In genomic region chr1:153545067-153546055, GRCh38 we compare ENCODE assay signal across 8 cellular contexts. TPM values are rescaled to one million over a fixed set of nuclear protein-coding genes. Genes with fewer than 3 reads are reported as not detected.
DNase-seq lines count a peak whose midpoint lies in the region; ATAC-seq and TF ChIP-seq lines count a peak whose summit lies in the region.

S100A4 (minus strand) TSS chr1:153545806; CDS start chr1:153544794, 1,012 bp downstream.

- peak within 1 kb of the TSS; percentile 41 for H3K4me3 ChIP-seq in lower leg skin (ENCODE audit: low read depth, poor library complexity, severe bottlenecking)

- H3K9me3 Mint-ChIP-seq in activated CD4-positive, alpha-beta T cell treated with anti-CD3 and anti-CD28 coated beads, Interleukin-2, amount 10 ng/mL, durations not matched to agents 7 days and 5 days, result no peaks in the 10 kb centered on the region
- H3K9me3 Mint-ChIP-seq in dendritic cell treated with granulocyte-macrophage colony-stimulating factor and Interleukin-4, amounts not matched to agents 40 ng/mL and 50 ng/mL, for 4 days, result no peaks in the 10 kb centered on the region

- TF ChIP-seq POLR2A in lower leg skin (IDR thresholded peaks at IDR 0.05), result peak in 1 of 2 donors; percentile 31

- H3K4me3 Mint-ChIP-seq in activated CD4-positive, alpha-beta T cell treated with anti-CD3 and anti-CD28 coated beads, Interleukin-2, amount 10 ng/mL, durations not matched to agents 7 days and 5 days, result peak within 1 kb of the TSS; percentile 91
- H3K4me3 Mint-ChIP-seq in dendritic cell treated with granulocyte-macrophage colony-stimulating factor and Interleukin-4, amounts not matched to agents 40 ng/mL and 50 ng/mL, for 4 days, result peak within 1 kb of the TSS; percentile 97

- ATAC-seq in HG03108 (IDR thresholded peaks at IDR 0.05; ENCODE audit: unreplicated experiment) (peak; percentile 59), HG02571 (IDR thresholded peaks at IDR 0.05; ENCODE audit: unreplicated experiment) (no peak)

- DNase-seq in ELR (ENCODE audit: low read depth), result peak; percentile 88
- DNase-seq in NCI-H69 (lab: John Stamatoyannopoulos, UW), result peak; percentile 98
- peak; percentile 97 for DNase-seq in activated CD4-positive, alpha-beta T cell treated with anti-CD3 and anti-CD28 coated beads, Interleukin-2, amount 10 ng/mL, durations not matched to agents 7 days and 5 days
- DNase-seq in lower leg skin (ENCODE audit: low spot score in 2 of 2), result peak; percentile 97 to 99
- peak; percentile 85 to 94 for DNase-seq in stimulated activated CD4-positive, alpha-beta T cell treated with anti-CD3 and anti-CD28 coated beads, Interleukin-4, amount 100 ng/mL, for 4 hours

- TF ChIP-seq CTCF in lower leg skin (IDR thresholded peaks at IDR 0.05), result no peak

- intact Hi-C loops in dendritic cell treated with granulocyte-macrophage colony-stimulating factor and Interleukin-4, amounts not matched to agents 40 ng/mL and 50 ng/mL, for 4 days (cut with micrococcal nuclease), result no loop called here
- intact Hi-C loops in lower leg skin (cut with DNase I; ENCODE audit: low total_unique reads), result no loop called here

- peaks cover 43% of the 10 kb centered on the region for H3K36me3 Mint-ChIP-seq in activated CD4-positive, alpha-beta T cell treated with anti-CD3 and anti-CD28 coated beads, Interleukin-2, amount 10 ng/mL, durations not matched to agents 7 days and 5 days (ENCODE audit: low read depth)
- H3K36me3 Mint-ChIP-seq in dendritic cell treated with granulocyte-macrophage colony-stimulating factor and Interleukin-4, amounts not matched to agents 40 ng/mL and 50 ng/mL, for 4 days (ENCODE audit: low read depth), result peaks cover 37% of the 10 kb centered on the region

- no peaks in the 10 kb centered on the region for H3K27me3 Mint-ChIP-seq in activated CD4-positive, alpha-beta T cell treated with anti-CD3 and anti-CD28 coated beads, Interleukin-2, amount 10 ng/mL, durations not matched to agents 7 days and 5 days
- no peaks in the 10 kb centered on the region for H3K27me3 Mint-ChIP-seq in dendritic cell treated with granulocyte-macrophage colony-stimulating factor and Interleukin-4, amounts not matched to agents 40 ng/mL and 50 ng/mL, for 4 days

- POLR2A ChIA-PET in activated CD4-positive, alpha-beta T cell treated with anti-CD3 and anti-CD28 coated beads, Interleukin-2, amount 10 ng/mL, durations not matched to agents 7 days and 5 days (lab: Charles Lee), result interaction anchor here (0.7 to 1.9 kb wide), 6 partner anchors 9 to 88 kb away, joined by 3 to 7 read pairs (median 4); partner anchors contain the start of genes CHTOP, S100A2 and S100A6

- peaks cover 85% of the 10 kb centered on the region for H3K4me1 Mint-ChIP-seq in activated CD4-positive, alpha-beta T cell treated with anti-CD3 and anti-CD28 coated beads, Interleukin-2, amount 10 ng/mL, durations not matched to agents 7 days and 5 days
- peaks cover 99% of the 10 kb centered on the region for H3K4me1 Mint-ChIP-seq in dendritic cell treated with granulocyte-macrophage colony-stimulating factor and Interleukin-4, amounts not matched to agents 40 ng/mL and 50 ng/mL, for 4 days (ENCODE audit: low read depth)

- 1 to 7% methylated on average over 19 of the region's 19 CpGs for WGBS in lower leg skin, 2 donors

- H3K27ac Mint-ChIP-seq in activated CD4-positive, alpha-beta T cell treated with anti-CD3 and anti-CD28 coated beads, Interleukin-2, amount 10 ng/mL, durations not matched to agents 7 days and 5 days, result peak within 1 kb of the TSS; percentile 98
- peak within 1 kb of the TSS; percentile 94 for H3K27ac Mint-ChIP-seq in dendritic cell treated with granulocyte-macrophage colony-stimulating factor and Interleukin-4, amounts not matched to agents 40 ng/mL and 50 ng/mL, for 4 days

- CTCF ChIA-PET in activated CD4-positive, alpha-beta T cell treated with anti-CD3 and anti-CD28 coated beads, Interleukin-2, amount 10 ng/mL, durations not matched to agents 7 days and 5 days (lab: Charles Lee), result interaction anchor here (0.7 to 4.6 kb wide), 11 partner anchors 9 to 34 kb away, joined by 3 to 56 read pairs (median 5); partner anchors contain the start of genes S100A2 and S100A6

RNA-seq across cellular contexts. Expression of gene S100A4, which starts in this region (rescaled TPM):
- total RNA-seq in activated CD4-positive, alpha-beta T cell treated with anti-CD3 and anti-CD28 coated beads, Interleukin-2, amount 10 ng/mL, durations not matched to agents 7 days and 5 days, result 100 to 1,000 TPM; 678 to 905 TPM
- total RNA-seq in lower leg skin, result 100 to 1,000 TPM in 3 of 4 donors, 10 to 100 TPM in 1; 94.4 to 215 (median 146) TPM
